8 cellular contexts compared by ENCODE assay signal in the genomic region with DNA sequence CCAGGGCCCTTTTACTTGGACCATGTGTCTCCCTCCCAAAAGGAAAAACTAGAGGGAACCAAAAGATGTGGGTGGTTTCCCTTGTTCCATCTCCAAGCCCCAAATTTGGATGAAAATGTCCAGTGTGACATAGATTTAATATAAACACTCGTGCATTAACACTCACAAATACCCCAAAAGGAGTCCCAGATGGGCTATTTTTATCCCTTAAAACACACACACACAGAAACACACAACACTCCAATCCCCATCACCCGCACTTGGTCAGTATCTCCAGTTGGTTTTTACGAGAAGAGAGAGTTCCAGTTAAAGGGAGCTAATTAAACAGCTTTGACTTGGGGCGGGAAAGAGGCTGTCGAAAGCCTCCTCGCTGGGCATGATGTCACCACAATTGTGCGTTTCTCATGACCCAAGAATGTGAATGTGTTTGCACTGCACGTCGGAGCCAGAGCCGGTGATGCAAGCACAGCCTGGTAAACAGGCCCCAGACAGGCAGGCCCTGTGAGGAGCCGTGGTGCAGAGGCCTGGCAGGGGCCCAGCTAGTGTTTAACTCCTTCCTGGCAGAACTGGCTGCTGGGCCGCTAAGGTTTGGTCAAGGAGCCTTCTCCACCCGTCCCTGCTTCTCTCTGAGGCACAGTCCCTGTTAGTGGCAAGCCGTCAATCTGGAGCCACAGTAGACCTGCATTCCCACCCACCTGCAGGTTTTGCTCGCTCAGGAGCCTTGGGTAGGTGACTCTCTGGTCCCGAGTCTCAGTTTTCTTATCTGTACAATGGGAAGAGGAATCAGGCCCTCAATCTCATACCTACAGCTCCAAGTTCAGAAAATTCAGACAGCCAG. TPM values are rescaled to one million over a fixed set of nuclear protein-coding genes. Genes with fewer than 3 reads are reported as not detected.
DNase-seq lines count a peak whose midpoint lies in the region; ATAC-seq and TF ChIP-seq lines count a peak whose summit lies in the region.

No MANE protein-coding gene starts in this region.

- H3K27ac Mint-ChIP-seq in osteocyte (ENCODE audit: unreplicated experiment): no peak overlapping the region

- H3K9me3 ChIP-seq in gastroesophageal sphincter: no peaks in the 10 kb centered on the region

- peak; percentile 19 for TF ChIP-seq EP300 in gastroesophageal sphincter (IDR thresholded peaks at IDR 0.05)

- H3K4me1 Mint-ChIP-seq in osteocyte (ENCODE audit: unreplicated experiment): peaks cover 7% of the 10 kb centered on the region

- no peak overlapping the region for H3K4me3 Mint-ChIP-seq in osteocyte (ENCODE audit: unreplicated experiment)

- no peaks in the 10 kb centered on the region for H3K36me3 Mint-ChIP-seq in osteocyte (ENCODE audit: unreplicated experiment)

- TF ChIP-seq POLR2A in gastroesophageal sphincter (IDR thresholded peaks at IDR 0.05): no peak

- no peaks in the 10 kb centered on the region for H3K27me3 ChIP-seq in gastroesophageal sphincter

- H3K9me3 Mint-ChIP-seq in osteocyte (ENCODE audit: unreplicated experiment): no peaks in the 10 kb centered on the region

- peak; percentile 97 for DNase-seq in HCEC 1CT
- DNase-seq in SK-N-DZ (ENCODE audit: low spot score): peak; percentile 54
- peak; percentile 84 for DNase-seq in osteocyte (ENCODE audit: extremely low spot score, unreplicated experiment)
- no peak for DNase-seq in RPMI8226
- no peak for DNase-seq in NK-92 (lab: John Stamatoyannopoulos, UW; ENCODE audit: unreplicated experiment)

- WGBS in gastroesophageal sphincter (ENCODE audit: low coverage in 1 of 2), 2 donors: 14 to 29% methylated on average over 6 to 15 of the region's 16 CpGs

- no peaks in the 10 kb centered on the region for H3K36me3 ChIP-seq in gastroesophageal sphincter

- ATAC-seq in gastroesophageal sphincter (peak; percentile 99), HG02970 (IDR thresholded peaks at IDR 0.05; ENCODE audit: low FRiP score, unreplicated experiment) (no peak), HG02981 (IDR thresholded peaks at IDR 0.05; ENCODE audit: unreplicated experiment) (no peak)

- H3K27ac ChIP-seq in gastroesophageal sphincter: peak overlapping the region; percentile 87 to 98 (median 92)

- no peaks in the 10 kb centered on the region for H3K27me3 Mint-ChIP-seq in osteocyte (ENCODE audit: unreplicated experiment)

- TF ChIP-seq CTCF in gastroesophageal sphincter (IDR thresholded peaks at IDR 0.05) (no peak), osteocyte (IDR thresholded peaks at IDR 0.05) (no peak)

- H3K4me3 ChIP-seq in gastroesophageal sphincter: no peak overlapping the region

- peaks cover 8 to 58% (median 9%) of the 10 kb centered on the region in 3 donors for H3K4me1 ChIP-seq in gastroesophageal sphincter

RNA-seq across cellular contexts. Expression of a gene that starts 25.6 kb away (rescaled TPM):
- polyA plus RNA-seq in SK-N-DZ (2014; cell fraction: cytosol; rRNA removed): 14.0 and 14.8 TPM in 2 replicates
- 28.4 and 31.0 TPM in 2 replicates for polyA plus RNA-seq in SK-N-DZ (2014; cell fraction: nucleus; rRNA removed)
- total RNA-seq in gastroesophageal sphincter (1,000 to 10,000 TPM in 2 of 4 donors, 100 to 1,000 TPM in 2; 900 to 1,687 (median 1,274) TPM), osteocyte (27.2 and 31.8 TPM in 2 replicates)

RNA-seq across cellular contexts. Expression of a gene that starts 51.8 kb away (rescaled TPM):
- polyA plus RNA-seq in SK-N-DZ (2014; cell fraction: cytosol; rRNA removed): 29.5 and 57.4 TPM in 2 replicates
- polyA plus RNA-seq in SK-N-DZ (2014; cell fraction: nucleus; rRNA removed): 34.0 and 36.9 TPM in 2 replicates
- 1,000 to 10,000 TPM in 3 of 4 donors, 100 to 1,000 TPM in 1; 941 to 2,300 (median 1,432) TPM for total RNA-seq in gastroesophageal sphincter
- 176 and 186 TPM in 2 replicates for total RNA-seq in osteocyte

Comparison
In these comparisons a context has a peak if more than half of its experiments do, and no peak if none do; other contexts are left out.
1. DNase-seq: peak in HCEC 1CT (single experiment), SK-N-DZ (single experiment) and osteocyte (single experiment); none in RPMI8226 (single experiment) and NK-92 (single experiment).
2. RNA of a gene that starts 25.6 kb away (total RNA-seq): 900 to 1,687 TPM in gastroesophageal sphincter; 27.2 to 31.8 TPM in osteocyte; every median in the first group is over 10 times any median in the second.